23 cellular contexts compared by ENCODE assay signal in genomic region chr4:26001816-26002215, GRCh38.
DNase-seq lines count a peak whose midpoint lies in the region; ATAC-seq lines count a peak whose summit lies in the region.
"Had no signal": no experiment of that assay in that cellular context is flagged by ENCODE, and none has a peak within 500 bp of the region (broad histone marks: within the 10 kb centered on the region; RNA-seq: fewer than 3 reads in every experiment).

No MANE protein-coding gene starts in this region.

- H3K27me3 ChIP-seq in CD4-positive, alpha-beta memory T cell (ENCODE audit: insufficient read depth, low read length) = no peaks in the 10 kb centered on the region
- H3K27me3 ChIP-seq: BLaER1 treated with 17β-estradiol and CSF1 and Interleukin-3, amounts not matched to agents 10 nM and 100 nM had no signal

- no peaks in the 10 kb centered on the region for H3K9me3 Mint-ChIP-seq in dendritic cell treated with granulocyte-macrophage colony-stimulating factor and Interleukin-4, amounts not matched to agents 40 ng/mL and 50 ng/mL, for 4 days
- H3K9me3 Mint-ChIP-seq in CD4-positive, alpha-beta memory T cell = peaks cover 0 to 2% (median 0%) of the 10 kb centered on the region in 8 donors
- H3K9me3 Mint-ChIP-seq: CD4-positive, alpha-beta T cell; CD8-positive, alpha-beta memory T cell had no signal

- H3K27me3 Mint-ChIP-seq in dendritic cell treated with granulocyte-macrophage colony-stimulating factor and Interleukin-4, amounts not matched to agents 40 ng/mL and 50 ng/mL, for 4 days = no peaks in the 10 kb centered on the region
- H3K27me3 Mint-ChIP-seq in CD4-positive, alpha-beta memory T cell = peaks cover 5% of the 10 kb centered on the region in 2 donors

- no peaks in the 10 kb centered on the region for H3K36me3 ChIP-seq in mesodermal cell (ENCODE audit: control insufficient read depth, insufficient read depth, low read length)
- no peaks in the 10 kb centered on the region for H3K36me3 ChIP-seq in CD4-positive, alpha-beta memory T cell (ENCODE audit: insufficient read depth, low read length)
- H3K36me3 ChIP-seq: BLaER1 treated with 17β-estradiol and CSF1 and Interleukin-3, amounts not matched to agents 10 nM and 100 nM had no signal

- POLR2A ChIA-PET in CD4-positive, alpha-beta memory T cell (lab: Charles Lee; ENCODE audit: partially characterized antibody) = no interaction called here

- peak overlapping the region; percentile 89 for H3K27ac Mint-ChIP-seq in dendritic cell treated with granulocyte-macrophage colony-stimulating factor and Interleukin-4, amounts not matched to agents 40 ng/mL and 50 ng/mL, for 4 days
- H3K27ac Mint-ChIP-seq in CD4-positive, alpha-beta memory T cell = no peak overlapping the region
- H3K27ac Mint-ChIP-seq: B cell; CD4-positive, alpha-beta T cell; CD8-positive, alpha-beta memory T cell had no signal

- peaks cover 16% of the 10 kb centered on the region for H3K4me1 ChIP-seq in mesodermal cell (ENCODE audit: control insufficient read depth, insufficient read depth, low read length, poor library complexity, severe bottlenecking)
- no peaks in the 10 kb centered on the region for H3K4me1 ChIP-seq in CD4-positive, alpha-beta memory T cell (ENCODE audit: insufficient read depth, low read length)
- H3K4me1 ChIP-seq: A549 had no signal

- H3K9me3 ChIP-seq in mesodermal cell (ENCODE audit: control insufficient read depth, low read length) = peaks cover 4% of the 10 kb centered on the region
- no peaks in the 10 kb centered on the region for H3K9me3 ChIP-seq in CD4-positive, alpha-beta memory T cell (ENCODE audit: control insufficient read depth in 1 of 2, low read length in 2 of 2)
- H3K9me3 ChIP-seq: A549; BLaER1 treated with 17β-estradiol and CSF1 and Interleukin-3, amounts not matched to agents 10 nM and 100 nM had no signal

- no peak overlapping the region for H3K4me3 ChIP-seq in mesodermal cell (ENCODE audit: extremely low read depth, insufficient read depth, low read length, poor library complexity, severe bottlenecking)
- no peak overlapping the region for H3K4me3 ChIP-seq in CD4-positive, alpha-beta memory T cell (ENCODE audit: low read length in 2 of 2)
- H3K4me3 ChIP-seq: A549; BLaER1 treated with 17β-estradiol and CSF1 and Interleukin-3, amounts not matched to agents 10 nM and 100 nM had no signal

- peaks cover 64% of the 10 kb centered on the region for H3K4me1 Mint-ChIP-seq in dendritic cell treated with granulocyte-macrophage colony-stimulating factor and Interleukin-4, amounts not matched to agents 40 ng/mL and 50 ng/mL, for 4 days (ENCODE audit: low read depth)
- no peaks in the 10 kb centered on the region for H3K4me1 Mint-ChIP-seq in CD4-positive, alpha-beta memory T cell
- H3K4me1 Mint-ChIP-seq: B cell; CD8-positive, alpha-beta memory T cell had no signal

- intact Hi-C loops in dendritic cell treated with granulocyte-macrophage colony-stimulating factor and Interleukin-4, amounts not matched to agents 40 ng/mL and 50 ng/mL, for 4 days (cut with micrococcal nuclease) = loop anchor here (2.0 kb wide), 1 partner anchor 19 kb away; no protein-coding TSS in a partner anchor
- intact Hi-C loops in CD4-positive, alpha-beta memory T cell (cut with micrococcal nuclease) = no loop called here

- no peak for ATAC-seq in HG03159 (IDR thresholded peaks at IDR 0.05; ENCODE audit: unreplicated experiment)
- ATAC-seq: A549 had no signal

- 83% methylated on average over 2 of the region's 2 CpGs for WGBS in mesodermal cell (ENCODE audit: insufficient coverage in 2 of 2), 2 experiments

- no peak overlapping the region for H3K4me3 Mint-ChIP-seq in dendritic cell treated with granulocyte-macrophage colony-stimulating factor and Interleukin-4, amounts not matched to agents 40 ng/mL and 50 ng/mL, for 4 days
- no peak overlapping the region for H3K4me3 Mint-ChIP-seq in CD4-positive, alpha-beta memory T cell
- H3K4me3 Mint-ChIP-seq: B cell; CD4-positive, alpha-beta T cell; CD8-positive, alpha-beta memory T cell had no signal

- H3K27ac ChIP-seq in mesodermal cell (ENCODE audit: low read depth, low read length, severe bottlenecking) = peak overlapping the region; percentile 86
- no peak overlapping the region for H3K27ac ChIP-seq in CD4-positive, alpha-beta memory T cell (ENCODE audit: low read depth, low read length)
- H3K27ac ChIP-seq: 22Rv1; A549; BLaER1 treated with 17β-estradiol and CSF1 and Interleukin-3, amounts not matched to agents 10 nM and 100 nM; C4-2B had no signal

- DNase-seq in G401 (ENCODE audit: low spot score) = peak; percentile 67
- DNase-seq in cerebellum (ENCODE audit: low spot score) = peak; percentile 66
- no peak for DNase-seq in NCI-H2196 treated with DMSO at 0.1 percent for 48 hours (lab: John Stamatoyannopoulos, UW; ENCODE audit: unreplicated experiment)
- DNase-seq in CD4-positive, alpha-beta memory T cell = no peak
- DNase-seq: AML-193; CD4-positive, alpha-beta T cell; CD8-positive, alpha-beta memory T cell; COR-L47; DMS 273 treated with DMSO at 0.1 percent for 48 hours; DMS153; DMS53; DMS79; DND-41; EL; GF-D8 had no signal

- CTCF ChIA-PET in CD4-positive, alpha-beta memory T cell (lab: Charles Lee; ENCODE audit: partially characterized antibody) = interaction anchor here (0.7 to 2.8 kb wide), 3 partner anchors 13 to 103 kb away, joined by 4 to 25 read pairs (median 8); no protein-coding TSS in a partner anchor

- H3K36me3 Mint-ChIP-seq in dendritic cell treated with granulocyte-macrophage colony-stimulating factor and Interleukin-4, amounts not matched to agents 40 ng/mL and 50 ng/mL, for 4 days (ENCODE audit: low read depth) = no peaks in the 10 kb centered on the region
- H3K36me3 Mint-ChIP-seq in CD4-positive, alpha-beta memory T cell = no peaks in the 10 kb centered on the region
- H3K36me3 Mint-ChIP-seq: CD8-positive, alpha-beta memory T cell had no signal

- in situ Hi-C loops in G401 (cut with HindIII; ENCODE audit: low sequenced_read_pairs) = no loop called here

Comparison
In these comparisons a context has a peak if more than half of its experiments do, and no peak if none do; other contexts are left out.
1. DNase-seq: peak in G401 (single experiment) and cerebellum (single experiment); none in NCI-H2196 treated with DMSO at 0.1 percent for 48 hours (single experiment) and CD4-positive, alpha-beta memory T cell (0 of 5).